5 cellular contexts compared by ENCODE assay signal in the genomic region with DNA sequence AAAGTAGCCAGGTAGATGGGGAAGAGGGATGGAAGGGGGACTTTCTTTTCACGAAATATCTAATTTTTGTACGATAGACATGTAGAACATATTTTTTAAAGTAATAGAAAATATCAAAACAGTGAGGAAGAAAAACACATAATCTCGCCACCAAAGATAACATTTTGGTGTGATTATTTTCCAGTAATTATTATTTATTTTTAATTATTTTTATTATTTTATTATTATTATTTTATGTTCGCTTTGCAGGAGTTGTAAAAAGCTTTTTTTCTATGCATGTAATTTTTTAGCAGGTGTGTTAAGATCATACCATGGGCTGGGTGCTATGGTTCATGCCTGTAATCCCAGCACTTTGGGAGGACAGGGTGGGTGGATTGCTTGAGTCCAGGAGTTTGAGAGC.
"Had no signal": no experiment of that assay in that cellular context is flagged by ENCODE, and none has a peak within 500 bp of the region (broad histone marks: within the 10 kb centered on the region; RNA-seq: fewer than 3 reads in every experiment).

No MANE protein-coding gene starts in this region.

- ATAC-seq: HepG2 had no signal

- H3K4me3 Mint-ChIP-seq: IgD-negative memory B cell had no signal

- H3K4me3 ChIP-seq: K562 had no signal

- H3K27ac Mint-ChIP-seq: IgD-negative memory B cell had no signal

- FAIRE-seq: HepG2, HTR-8/SVneo, K562 had no signal

- H3K36me3 Mint-ChIP-seq: IgD-negative memory B cell had no signal

- DNase-seq: IMR-90 had no signal

- H3K27me3 Mint-ChIP-seq: IgD-negative memory B cell had no signal
